ENCODE assay signal across 26 cellular contexts in genomic region chr18:58095655-58096054, GRCh38.
"Had no signal": no experiment of that assay in that cellular context is flagged by ENCODE, and none has a peak within 500 bp of the region (broad histone marks: within the 10 kb centered on the region; RNA-seq: fewer than 3 reads in every experiment).

No MANE protein-coding gene starts in this region.

- H3K36me3 ChIP-seq: esophagus squamous epithelium, thoracic aorta had no signal

- H3K4me3 ChIP-seq: esophagus squamous epithelium, skin epidermis, thoracic aorta had no signal

- H3K27me3 ChIP-seq: esophagus squamous epithelium had no signal

- H3K9me3 Mint-ChIP-seq: activated naive CD4-positive, alpha-beta T cell treated with anti-CD3 and anti-CD28 coated beads, Interleukin-2, amount 50 U/mL, for 24 hours; naive thymus-derived CD8-positive, alpha-beta T cell; T-helper 1 cell treated with Interleukin-12 subunit alpha and Interleukin-12 subunit beta and Interleukin-4 antibody, amounts not matched to agents 30 μg/mL and 1 μg/mL, for 36 hours had no signal

- H3K36me3 Mint-ChIP-seq: activated naive CD4-positive, alpha-beta T cell treated with anti-CD3 and anti-CD28 coated beads, Interleukin-2, amount 50 U/mL, for 24 hours had no signal

- H3K9me3 ChIP-seq: esophagus squamous epithelium, thoracic aorta had no signal

- H3K27me3 Mint-ChIP-seq: activated naive CD4-positive, alpha-beta T cell treated with anti-CD3 and anti-CD28 coated beads, Interleukin-2, amount 50 U/mL, for 24 hours had no signal

- H3K4me1 Mint-ChIP-seq: activated naive CD4-positive, alpha-beta T cell treated with anti-CD3 and anti-CD28 coated beads, Interleukin-2, amount 50 U/mL, for 24 hours had no signal

- ATAC-seq: left cardiac atrium; naive thymus-derived CD8-positive, alpha-beta T cell; right cardiac atrium; stimulated activated naive CD8-positive, alpha-beta T cell treated with anti-CD3 and anti-CD28 coated beads, Interleukin-15, Interleukin-2, amounts not matched to agents 100 U/mL and 50 U/mL, for 24 hours had no signal

- DNase-seq: activated CD4-positive, alpha-beta T cell treated with anti-CD3 and anti-CD28 coated beads for 4 hours; activated CD4-positive, alpha-beta T cell treated with anti-CD3 and anti-CD28 coated beads, Interleukin-2, amount 50 U/mL, for 48 hours; activated CD8-positive, alpha-beta memory T cell treated with anti-CD3 and anti-CD28 coated beads for 24 hours; activated gamma-delta T cell; activated T-cell treated with anti-CD3 and anti-CD28 coated beads, Interleukin-2, amount 50 U/mL, for 1 hour; anterior cingulate cortex; dermis blood vessel endothelial cell; effector CD4-positive, alpha-beta T cell; esophagus squamous epithelium; hippocampal formation; left cardiac atrium; mesenchymal stem cell; naive thymus-derived CD8-positive, alpha-beta T cell; posterior cingulate gyrus; right cardiac atrium; stimulated activated CD4-positive, alpha-beta T cell treated with anti-CD3 and anti-CD28 coated beads, Interleukin-12 subunit alpha, Interleukin-12 subunit beta, amount 100 ng/mL, for 4 hours; stimulated activated CD4-positive, alpha-beta T cell treated with anti-CD3 and anti-CD28 coated beads, Interleukin-4, amount 100 ng/mL, for 1 hour; stimulated activated naive CD8-positive, alpha-beta T cell treated with anti-CD3 and anti-CD28 coated beads, Interleukin-15, Interleukin-2, amounts not matched to agents 100 U/mL and 50 U/mL, for 24 hours; SW 1271; T-helper 9 cell had no signal

- H3K4me3 Mint-ChIP-seq: activated naive CD4-positive, alpha-beta T cell treated with anti-CD3 and anti-CD28 coated beads, Interleukin-2, amount 50 U/mL, for 24 hours; T-helper 1 cell treated with Interleukin-12 subunit alpha and Interleukin-12 subunit beta and Interleukin-4 antibody, amounts not matched to agents 30 μg/mL and 1 μg/mL, for 36 hours had no signal

- H3K27ac Mint-ChIP-seq: activated naive CD4-positive, alpha-beta T cell treated with anti-CD3 and anti-CD28 coated beads, Interleukin-2, amount 50 U/mL, for 24 hours; naive thymus-derived CD8-positive, alpha-beta T cell; T-helper 1 cell treated with Interleukin-12 subunit alpha and Interleukin-12 subunit beta and Interleukin-4 antibody, amounts not matched to agents 30 μg/mL and 1 μg/mL, for 36 hours had no signal

- H3K27ac ChIP-seq: epithelial cell of prostate, esophagus squamous epithelium, skin epidermis, thoracic aorta, VCaP had no signal
